15 cellular contexts compared by ENCODE assay signal in genomic region chr2:55489467-55490062, GRCh38.
"Had no signal": no experiment of that assay in that cellular context is flagged by ENCODE, and none has a peak within 500 bp of the region (broad histone marks: within the 10 kb centered on the region; RNA-seq: fewer than 3 reads in every experiment).

No MANE protein-coding gene starts in this region.

- H3K27ac ChIP-seq: gastroesophageal sphincter, ovary, sigmoid colon, spleen, suprapubic skin had no signal

- H3K4me3 Mint-ChIP-seq: activated naive CD8-positive, alpha-beta T cell treated with anti-CD3 and anti-CD28 coated beads, Interleukin-2, amount 10 ng/mL, durations not matched to agents 7 days and 5 days; activated T-helper 1 cell treated with anti-CD3 and anti-CD28 coated beads, Interleukin-12 subunit alpha, Interleukin-12 subunit beta, Interleukin-2, Interleukin-4 antibody, amounts not matched to agents 30 ng/mL and 10 ng/mL and 1 ng/mL, durations not matched to agents 14 hours and 24 hours and 36 hours; brain; effector memory CD8-positive, alpha-beta T cell; naive B cell; stimulated activated naive CD8-positive, alpha-beta T cell treated with anti-CD3 and anti-CD28 coated beads, Interleukin-15, Interleukin-2, amounts not matched to agents 100 ng/mL and 50 ng/mL, for 24 hours; T-helper 2 cell treated with Interferon-gamma antibody and Interleukin-4, amounts not matched to agents 5 μg/mL and 100 μg/mL, for 36 hours; type B pancreatic cell had no signal

- H3K4me1 Mint-ChIP-seq: activated naive CD8-positive, alpha-beta T cell treated with anti-CD3 and anti-CD28 coated beads, Interleukin-2, amount 10 ng/mL, durations not matched to agents 7 days and 5 days; naive B cell had no signal

- H3K36me3 Mint-ChIP-seq: activated naive CD8-positive, alpha-beta T cell treated with anti-CD3 and anti-CD28 coated beads, Interleukin-2, amount 10 ng/mL, durations not matched to agents 7 days and 5 days; brain; naive B cell; type B pancreatic cell had no signal

- H3K36me3 ChIP-seq: gastroesophageal sphincter, ovary, sigmoid colon, spleen, suprapubic skin had no signal

- H3K4me1 ChIP-seq: gastroesophageal sphincter, sigmoid colon, spleen, suprapubic skin had no signal

- H3K4me3 ChIP-seq: gastroesophageal sphincter, ovary, sigmoid colon, spleen, suprapubic skin had no signal

- DNase-seq: activated naive CD8-positive, alpha-beta T cell treated with anti-CD3 and anti-CD28 coated beads, Interleukin-2, amount 10 ng/mL, durations not matched to agents 7 days and 5 days; cerebellar nuclear complex; dermis blood vessel endothelial cell; effector memory CD8-positive, alpha-beta T cell; naive B cell; ovary; sigmoid colon; spleen had no signal

- H3K27me3 Mint-ChIP-seq: brain had no signal

- H3K27ac Mint-ChIP-seq: activated naive CD8-positive, alpha-beta T cell treated with anti-CD3 and anti-CD28 coated beads, Interleukin-2, amount 10 ng/mL, durations not matched to agents 7 days and 5 days; activated T-helper 1 cell treated with anti-CD3 and anti-CD28 coated beads, Interleukin-12 subunit alpha, Interleukin-12 subunit beta, Interleukin-2, Interleukin-4 antibody, amounts not matched to agents 30 ng/mL and 10 ng/mL and 1 ng/mL, durations not matched to agents 14 hours and 24 hours and 36 hours; effector memory CD8-positive, alpha-beta T cell; naive B cell; stimulated activated naive CD8-positive, alpha-beta T cell treated with anti-CD3 and anti-CD28 coated beads, Interleukin-15, Interleukin-2, amounts not matched to agents 100 ng/mL and 50 ng/mL, for 24 hours; T-helper 2 cell treated with Interferon-gamma antibody and Interleukin-4, amounts not matched to agents 5 μg/mL and 100 μg/mL, for 36 hours; type B pancreatic cell had no signal

- H3K9me3 Mint-ChIP-seq: activated naive CD8-positive, alpha-beta T cell treated with anti-CD3 and anti-CD28 coated beads, Interleukin-2, amount 10 ng/mL, durations not matched to agents 7 days and 5 days; activated T-helper 1 cell treated with anti-CD3 and anti-CD28 coated beads, Interleukin-12 subunit alpha, Interleukin-12 subunit beta, Interleukin-2, Interleukin-4 antibody, amounts not matched to agents 30 ng/mL and 10 ng/mL and 1 ng/mL, durations not matched to agents 14 hours and 24 hours and 36 hours; brain; effector memory CD8-positive, alpha-beta T cell; naive B cell; stimulated activated naive CD8-positive, alpha-beta T cell treated with anti-CD3 and anti-CD28 coated beads, Interleukin-15, Interleukin-2, amounts not matched to agents 100 ng/mL and 50 ng/mL, for 24 hours; T-helper 2 cell treated with Interferon-gamma antibody and Interleukin-4, amounts not matched to agents 5 μg/mL and 100 μg/mL, for 36 hours; type B pancreatic cell had no signal

- H3K9me3 ChIP-seq: gastroesophageal sphincter, ovary, sigmoid colon, spleen, suprapubic skin had no signal

- H3K27me3 ChIP-seq: gastroesophageal sphincter, ovary, sigmoid colon, spleen, suprapubic skin had no signal
